27 cellular contexts compared by ENCODE assay signal in genomic region chr2:39515897-39516346, GRCh38.
DNase-seq lines count a peak whose midpoint lies in the region; ATAC-seq, FAIRE-seq and TF ChIP-seq lines count a peak whose summit lies in the region.
"Had no signal": no experiment of that assay in that cellular context is flagged by ENCODE, and none has a peak within 500 bp of the region (broad histone marks: within the 10 kb centered on the region; RNA-seq: fewer than 3 reads in every experiment).

No MANE protein-coding gene starts in this region.

- TF ChIP-seq POLR2A in K562 (conservative IDR thresholded peaks at IDR 0.05) (no peak), right lobe of liver (IDR thresholded peaks at IDR 0.05) (no peak), sigmoid colon (IDR thresholded peaks at IDR 0.05) (no peak), testis (IDR thresholded peaks at IDR 0.05) (no peak)

- H3K4me2 ChIP-seq in GM23338, result peak overlapping the region; percentile 45
- H3K4me2 ChIP-seq in K562 (ENCODE audit: insufficient read depth, low read length), result no peak overlapping the region; the same call in 1 of the 2 replicates

- no TSS peak for BruUV-seq in K562 (replicated peaks; lab: Mats Ljungman, UMichigan)

- TF ChIP-seq RAD21 in K562 (CRISPR knock-in tag; conservative IDR thresholded peaks at IDR 0.05 in 1 of 2, IDR thresholded peaks at IDR 0.05 in 1 of 2), result no peak

- H3K9me2 ChIP-seq in GM23338 (ENCODE audit: insufficient read depth), result peaks cover 5% of the 10 kb centered on the region; the same call in 1 of the 2 replicates

- no peak for TF ChIP-seq CTCF in GM23338 (conservative IDR thresholded peaks at IDR 0.05; ENCODE audit: low read depth in 2 of 2)
- TF ChIP-seq CTCF in K562 (IDR thresholded peaks at IDR 0.05 in 2 of 3, conservative IDR thresholded peaks at IDR 0.05 in 1 of 3; ENCODE audit: insufficient read depth in 2 of 3, low read depth in 1 of 3, low read length in 3 of 3), result no peak
- no peak for TF ChIP-seq CTCF in right lobe of liver (IDR thresholded peaks at IDR 0.05)
- no peak for TF ChIP-seq CTCF in sigmoid colon (IDR thresholded peaks at IDR 0.05)
- TF ChIP-seq CTCF in testis (IDR thresholded peaks at IDR 0.05), result no peak

- intact Hi-C loops in K562 (cut with micrococcal nuclease) (loop anchor here (10.0 kb wide), 1 partner anchor 281 kb away; no protein-coding TSS in a partner anchor), right lobe of liver (cut with DNase I) (no loop called here), sigmoid colon (cut with DNase I) (loop anchor here (2.0 to 10.0 kb wide), 2 partner anchors 79 to 391 kb away; partner anchors contain the start of genes MAP4K3 and SOS1), testis (cut with DNase I; ENCODE audit: low total_unique reads) (no loop called here)

- TF ChIP-seq EP300 in K562 (IDR thresholded peaks at IDR 0.05; ENCODE audit: low read length) (no peak), sigmoid colon (IDR thresholded peaks at IDR 0.05) (no peak)

- no peak overlapping the region for H3K9ac ChIP-seq in K562 (ENCODE audit: insufficient read depth in 1 of 2, low read depth in 2 of 2, low read length in 2 of 2)

- H3K4me3 ChIP-seq in GM23338 (no peak overlapping the region), K562 (no peak overlapping the region), right lobe of liver (no peak overlapping the region), sigmoid colon (no peak overlapping the region), testis (no peak overlapping the region)
- H3K4me3 ChIP-seq: ascending aorta, prostate gland, spleen, tibial nerve had no signal

- 76% methylated on average over 6 of the region's 6 CpGs for WGBS in K562 (ENCODE audit: insufficient coverage, low coverage, missing lambda C conversion rate)
- 33% methylated on average over 4 of the region's 6 CpGs for WGBS in right lobe of liver (ENCODE audit: insufficient coverage, low coverage, low lambda C conversion rate, missing lambda C conversion rate)
- WGBS in sigmoid colon, 2 donors, result 64 to 89% methylated on average over 6 of the region's 6 CpGs
- WGBS in testis, 2 donors, result 80 to 82% methylated on average over 6 of the region's 6 CpGs

- peaks cover 14% of the 10 kb centered on the region; the same call in 1 of the 2 replicates for H3F3A ChIP-seq in GM23338 (replicated peaks; ENCODE audit: low read depth)

- peaks cover 48% of the 10 kb centered on the region for H3K4me1 ChIP-seq in GM23338 (ENCODE audit: insufficient read depth)
- peaks cover 25 to 52% of the 10 kb centered on the region in 2 experiments for H3K4me1 ChIP-seq in K562 (replicated peaks in 1 of 2; ENCODE audit: control insufficient read depth in 2 of 2, insufficient read depth in 2 of 2, low read length in 2 of 2)
- H3K4me1 ChIP-seq in right lobe of liver, result peaks cover 0 to 50% (median 23%) of the 10 kb centered on the region in 4 donors
- peaks cover 0 to 67% (median 58%) of the 10 kb centered on the region in 4 donors for H3K4me1 ChIP-seq in sigmoid colon
- peaks cover 32% of the 10 kb centered on the region for H3K4me1 ChIP-seq in testis
- H3K4me1 ChIP-seq: prostate gland had no signal

- no peak for FAIRE-seq in K562 (lab: Jason Lieb, UNC)
- FAIRE-seq in urothelium cell line (lab: Jason Lieb, UNC), result no peak

- H3K79me2 ChIP-seq in GM23338 (replicated peaks; ENCODE audit: insufficient read depth), result no peaks in the 10 kb centered on the region
- H3K79me2 ChIP-seq in K562 (ENCODE audit: control insufficient read depth, insufficient read depth, low read length), result no peaks in the 10 kb centered on the region

- CTCF ChIA-PET in K562 (lab: Yijun Ruan, JAX; ENCODE audit: low intra/inter-chr PET ratio), result no interaction called here

- H3K4me1 Mint-ChIP-seq in GM23338, result peaks cover 55% of the 10 kb centered on the region

- peaks cover 10% of the 10 kb centered on the region for H3K9me3 Mint-ChIP-seq in GM23338
- H3K9me3 Mint-ChIP-seq: activated T-helper 17 cell treated with anti-CD3 and anti-CD28 coated beads, Interleukin-2, amount 50 U/mL, for 72 hours had no signal

- POLR2A ChIA-PET in K562 (lab: Yijun Ruan, JAX), result interaction anchor here (0.6 to 1.5 kb wide), 3 partner anchors 13 to 665 kb away, joined by 3 to 4 read pairs (median 3); no protein-coding TSS in a partner anchor

- peak overlapping the region; percentile 30; the same call in 2 of the 3 replicates for H3K4me3 Mint-ChIP-seq in GM23338
- H3K4me3 Mint-ChIP-seq: activated naive CD8-positive, alpha-beta T cell; activated T-helper 17 cell treated with anti-CD3 and anti-CD28 coated beads, Interleukin-2, amount 50 U/mL, for 72 hours had no signal

- H2AFZ ChIP-seq in GM23338, result no peak overlapping the region
- peak overlapping the region; percentile 51; the same call in 1 of the 2 replicates for H2AFZ ChIP-seq in K562 (ENCODE audit: low read depth, low read length)

- in situ Hi-C loops in K562 (cut with MboI), result no loop called here

- H3K36me3 ChIP-seq in GM23338 (ENCODE audit: insufficient read depth), result peaks cover 10% of the 10 kb centered on the region; the same call in 1 of the 2 replicates
- no peaks in the 10 kb centered on the region for H3K36me3 ChIP-seq in K562 (ENCODE audit: control insufficient read depth, insufficient read depth, low read length)
- H3K36me3 ChIP-seq in right lobe of liver, result no peaks in the 10 kb centered on the region
- no peaks in the 10 kb centered on the region for H3K36me3 ChIP-seq in sigmoid colon
- no peaks in the 10 kb centered on the region for H3K36me3 ChIP-seq in testis (ENCODE audit: low read depth, missing control alignments)
- H3K36me3 ChIP-seq: ascending aorta, prostate gland, spleen had no signal

- H3K9me3 ChIP-seq in K562 (replicated peaks; ENCODE audit: control insufficient read depth, insufficient read depth, low read depth, low read length), result no peaks in the 10 kb centered on the region
- H3K9me3 ChIP-seq in right lobe of liver, result no peaks in the 10 kb centered on the region
- no peaks in the 10 kb centered on the region for H3K9me3 ChIP-seq in sigmoid colon
- H3K9me3 ChIP-seq in testis, result no peaks in the 10 kb centered on the region
- H3K9me3 ChIP-seq: ascending aorta, prostate gland, spleen, tibial nerve had no signal

- DNase-seq in GM23338 (ENCODE audit: low spot score) (no peak), K562 (ENCODE audit: extremely low read depth in 1 of 4, low spot score in 3 of 4) (no peak), right lobe of liver (no peak), sigmoid colon (no peak), urothelium cell line (ENCODE audit: low spot score) (no peak), testis (no peak), DMS 273 (lab: John Stamatoyannopoulos, UW; ENCODE audit: unreplicated experiment) (no peak)
- no peak for DNase-seq in stimulated activated naive CD8-positive, alpha-beta T cell treated with anti-CD3 and anti-CD28 coated beads, Interleukin-15, Interleukin-2, amounts not matched to agents 100 U/mL and 50 U/mL, for 24 hours
- DNase-seq: activated CD4-positive, alpha-beta T cell treated with anti-CD3 and anti-CD28 coated beads, Interleukin-2, amount 50 U/mL, for 1 hour; effector CD4-positive, alpha-beta T cell; EL; GOT3; Kasumi-1; NCI-H187 treated with DMSO at 0.1 percent for 48 hours; NCI-H2227 treated with DMSO at 0.1 percent for 48 hours; NCI-H748 treated with DMSO at 0.1 percent for 48 hours; spleen; stimulated activated CD4-positive, alpha-beta T cell treated with anti-CD3 and anti-CD28 coated beads, Interleukin-4, amount 100 ng/mL, for 1 hour; stimulated activated naive CD4-positive, alpha-beta T cell had no signal

- H4K20me1 ChIP-seq in GM23338 (replicated peaks; ENCODE audit: insufficient read depth) (no peaks in the 10 kb centered on the region), K562 (replicated peaks; ENCODE audit: control insufficient read depth, insufficient read depth, low read length) (no peaks in the 10 kb centered on the region)

- ATAC-seq in GM23338 (peak; percentile 24), K562 (no peak), right lobe of liver (peak; percentile 12 to 54 (median 17))
- no peak for ATAC-seq in stimulated activated naive CD8-positive, alpha-beta T cell treated with anti-CD3 and anti-CD28 coated beads, Interleukin-15, Interleukin-2, amounts not matched to agents 100 U/mL and 50 U/mL, for 24 hours
- ATAC-seq: activated T-helper 17 cell treated with anti-CD3 and anti-CD28 coated beads, Interleukin-2, amount 50 U/mL, for 72 hours; esophagus mucosa; SK-N-SH treated with all-trans-retinoic acid at 6 μM for 48 hours had no signal

- H3K36me3 Mint-ChIP-seq in GM23338 (ENCODE audit: low read depth), result peaks cover 21% of the 10 kb centered on the region

- H3K27me3 ChIP-seq in GM23338 (ENCODE audit: insufficient read depth), result no peaks in the 10 kb centered on the region
- no peaks in the 10 kb centered on the region for H3K27me3 ChIP-seq in K562 (ENCODE audit: control insufficient read depth in 2 of 2, insufficient read depth in 2 of 2, low read length in 2 of 2)
- no peaks in the 10 kb centered on the region for H3K27me3 ChIP-seq in right lobe of liver
- H3K27me3 ChIP-seq in sigmoid colon, result no peaks in the 10 kb centered on the region
- H3K27me3 ChIP-seq in testis, result no peaks in the 10 kb centered on the region
- H3K27me3 ChIP-seq: ascending aorta, spleen, tibial nerve had no signal

- H3K27ac Mint-ChIP-seq in GM23338, result peak overlapping the region; percentile 61
- H3K27ac Mint-ChIP-seq: activated naive CD8-positive, alpha-beta T cell; activated T-helper 17 cell treated with anti-CD3 and anti-CD28 coated beads, Interleukin-2, amount 50 U/mL, for 72 hours had no signal

- peak overlapping the region; percentile 94 for H3K27ac ChIP-seq in GM23338 (ENCODE audit: low read depth)
- no peak overlapping the region for H3K27ac ChIP-seq in K562 (ENCODE audit: extremely low read depth, low read depth, low read length)
- H3K27ac ChIP-seq in right lobe of liver, result peak overlapping the region; percentile 3 to 17 (median 5)
- H3K27ac ChIP-seq in sigmoid colon, result peak overlapping the region in 3 of 4 donors; percentile 70 to 83 (median 72)
- H3K27ac ChIP-seq in testis, result no peak overlapping the region
- H3K27ac ChIP-seq: C4-2B, tibial nerve had no signal

- peaks cover 13% of the 10 kb centered on the region for H3K27me3 Mint-ChIP-seq in GM23338 (ENCODE audit: insufficient read depth, low read depth, poor library complexity)
- H3K27me3 Mint-ChIP-seq: activated naive CD8-positive, alpha-beta T cell; activated T-helper 17 cell treated with anti-CD3 and anti-CD28 coated beads, Interleukin-2, amount 50 U/mL, for 72 hours had no signal

- no peaks in the 10 kb centered on the region for H3K9me1 ChIP-seq in K562 (ENCODE audit: control insufficient read depth, insufficient read depth, low read length)

TF ChIP-seq in K562, 482 proteins besides CTCF, POLR2A, EP300 and RAD21 (continues in another document):
- TF ChIP-seq U2AF2 (optimal IDR thresholded peaks at IDR 0.05; ENCODE audit: low read depth, low read length), result no peak

Comparison
In these comparisons a context has a peak if more than half of its experiments do, and no peak if none do; other contexts are left out.
1. ATAC-seq: peak in GM23338 (single experiment) and right lobe of liver (4 of 4); none in K562 (single experiment) and stimulated activated naive CD8-positive, alpha-beta T cell treated with anti-CD3 and anti-CD28 coated beads, Interleukin-15, Interleukin-2, amounts not matched to agents 100 U/mL and 50 U/mL, for 24 hours (single experiment).
2. H3K27ac ChIP-seq: peak in GM23338 (single experiment), right lobe of liver (3 of 3) and sigmoid colon (3 of 4); none in K562 (single experiment) and testis (0 of 2).
3. intact Hi-C loops: an anchor here in K562 (10.0 kb wide) and sigmoid colon (2.0 to 10.0 kb wide); none called in right lobe of liver and testis.